In the genomic region with DNA sequence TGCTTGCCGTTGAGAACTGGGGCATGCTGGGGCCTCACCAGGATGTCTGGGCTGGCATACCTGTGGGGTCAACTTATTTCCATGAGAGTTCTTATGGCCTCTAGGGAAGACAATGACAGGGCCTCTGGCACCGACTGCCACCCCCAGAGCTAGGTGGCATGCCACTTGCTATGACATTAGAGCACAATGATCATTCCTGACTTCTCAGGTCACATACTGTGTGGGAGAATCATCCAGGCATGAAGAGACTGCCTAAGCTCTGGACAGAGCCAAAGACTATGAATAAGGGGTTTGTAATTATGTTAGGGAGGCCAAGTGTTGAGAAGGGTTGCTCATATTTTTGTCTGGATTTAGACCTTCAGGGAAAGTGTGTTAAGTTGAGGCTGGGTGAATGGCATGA, we compare ENCODE assay signal across 19 cellular contexts.
"Had no signal": no experiment of that assay in that cellular context is flagged by ENCODE, and none has a peak within 500 bp of the region (broad histone marks: within the 10 kb centered on the region; RNA-seq: fewer than 3 reads in every experiment).

No MANE protein-coding gene starts in this region.

- H3K36me3 ChIP-seq: adrenal gland, cardiac muscle cell, suprapubic skin had no signal

- H3K36me3 Mint-ChIP-seq: activated naive CD4-positive, alpha-beta T cell treated with anti-CD3 and anti-CD28 coated beads, Interleukin-2, amount 50 U/mL, for 72 hours; mesothelial cell of epicardium; WTC11 had no signal

- H3K9me3 Mint-ChIP-seq: activated naive CD4-positive, alpha-beta T cell treated with anti-CD3 and anti-CD28 coated beads, Interleukin-2, amount 50 U/mL, for 72 hours; activated T-helper 1 cell treated with anti-CD3 and anti-CD28 coated beads, Interleukin-12 subunit alpha, Interleukin-12 subunit beta, Interleukin-2, Interleukin-4 antibody, amounts not matched to agents 30 ng/mL and 10 ng/mL and 1 ng/mL, durations not matched to agents 14 hours and 24 hours and 36 hours; mesothelial cell of epicardium; stimulated activated naive CD8-positive, alpha-beta T cell treated with anti-CD3 and anti-CD28 coated beads, Interleukin-15, amount 100 ng/mL, for 72 hours; T-helper 2 cell treated with Interferon-gamma antibody and Interleukin-4, amounts not matched to agents 5 μg/mL and 100 μg/mL, for 36 hours; WTC11 had no signal

- H3K9me3 ChIP-seq: adrenal gland, suprapubic skin had no signal

- ATAC-seq: activated CD4-positive, alpha-beta T cell treated with anti-CD3 and anti-CD28 coated beads for 36 hours; activated naive CD4-positive, alpha-beta T cell treated with anti-CD3 and anti-CD28 coated beads, Interleukin-2, amount 50 U/mL, for 72 hours; foreskin keratinocyte; left lobe of liver; right cardiac atrium; stimulated activated naive CD8-positive, alpha-beta T cell treated with anti-CD3 and anti-CD28 coated beads, Interleukin-15, amount 100 ng/mL, for 72 hours; WTC11 had no signal

- H3K27me3 ChIP-seq: adrenal gland, suprapubic skin had no signal

- H3K27me3 Mint-ChIP-seq: activated CD4-positive, alpha-beta T cell treated with anti-CD3 and anti-CD28 coated beads for 36 hours had no signal

- H3K27ac ChIP-seq: adrenal gland, cardiac muscle cell, foreskin keratinocyte, hepatocyte, suprapubic skin had no signal

- H3K27ac Mint-ChIP-seq: activated CD4-positive, alpha-beta T cell treated with anti-CD3 and anti-CD28 coated beads for 36 hours; activated naive CD4-positive, alpha-beta T cell treated with anti-CD3 and anti-CD28 coated beads, Interleukin-2, amount 50 U/mL, for 72 hours; activated T-helper 1 cell treated with anti-CD3 and anti-CD28 coated beads, Interleukin-12 subunit alpha, Interleukin-12 subunit beta, Interleukin-2, Interleukin-4 antibody, amounts not matched to agents 30 ng/mL and 10 ng/mL and 1 ng/mL, durations not matched to agents 14 hours and 24 hours and 36 hours; mesothelial cell of epicardium; stimulated activated naive CD8-positive, alpha-beta T cell treated with anti-CD3 and anti-CD28 coated beads, Interleukin-15, amount 100 ng/mL, for 72 hours; T-helper 2 cell treated with Interferon-gamma antibody and Interleukin-4, amounts not matched to agents 5 μg/mL and 100 μg/mL, for 36 hours; WTC11 had no signal

- H3K4me3 Mint-ChIP-seq: activated CD4-positive, alpha-beta T cell treated with anti-CD3 and anti-CD28 coated beads for 36 hours; activated T-helper 1 cell treated with anti-CD3 and anti-CD28 coated beads, Interleukin-12 subunit alpha, Interleukin-12 subunit beta, Interleukin-2, Interleukin-4 antibody, amounts not matched to agents 30 ng/mL and 10 ng/mL and 1 ng/mL, durations not matched to agents 14 hours and 24 hours and 36 hours; mesothelial cell of epicardium; stimulated activated naive CD8-positive, alpha-beta T cell treated with anti-CD3 and anti-CD28 coated beads, Interleukin-15, amount 100 ng/mL, for 72 hours; T-helper 2 cell treated with Interferon-gamma antibody and Interleukin-4, amounts not matched to agents 5 μg/mL and 100 μg/mL, for 36 hours; WTC11 had no signal

- H3K4me1 ChIP-seq: adrenal gland, foreskin keratinocyte had no signal

- H3K4me1 Mint-ChIP-seq: activated CD4-positive, alpha-beta T cell treated with anti-CD3 and anti-CD28 coated beads for 36 hours; mesothelial cell of epicardium; stimulated activated naive CD8-positive, alpha-beta T cell treated with anti-CD3 and anti-CD28 coated beads, Interleukin-15, amount 100 ng/mL, for 72 hours; WTC11 had no signal

- H3K4me3 ChIP-seq: adrenal gland, cardiac muscle cell, hepatocyte, suprapubic skin had no signal

- DNase-seq: activated CD4-positive, alpha-beta T cell treated with anti-CD3 and anti-CD28 coated beads for 36 hours; activated CD4-positive, alpha-beta T cell treated with anti-CD3 and anti-CD28 coated beads, Interleukin-2, amount 50 U/mL, for 48 hours; activated gamma-delta T cell treated with Interleukin-2 at 50 U/mL for 16 hours; adrenal gland; foreskin keratinocyte; occipital lobe; right cardiac atrium; stimulated activated CD4-positive, alpha-beta T cell treated with anti-CD3 and anti-CD28 coated beads, Interleukin-2, amount 100 ng/mL, for 24 hours; stimulated activated naive CD8-positive, alpha-beta T cell treated with anti-CD3 and anti-CD28 coated beads, Interleukin-15, amount 100 ng/mL, for 72 hours; trophoblast cell had no signal
